8 cellular contexts compared by ENCODE assay signal in the genomic region with DNA sequence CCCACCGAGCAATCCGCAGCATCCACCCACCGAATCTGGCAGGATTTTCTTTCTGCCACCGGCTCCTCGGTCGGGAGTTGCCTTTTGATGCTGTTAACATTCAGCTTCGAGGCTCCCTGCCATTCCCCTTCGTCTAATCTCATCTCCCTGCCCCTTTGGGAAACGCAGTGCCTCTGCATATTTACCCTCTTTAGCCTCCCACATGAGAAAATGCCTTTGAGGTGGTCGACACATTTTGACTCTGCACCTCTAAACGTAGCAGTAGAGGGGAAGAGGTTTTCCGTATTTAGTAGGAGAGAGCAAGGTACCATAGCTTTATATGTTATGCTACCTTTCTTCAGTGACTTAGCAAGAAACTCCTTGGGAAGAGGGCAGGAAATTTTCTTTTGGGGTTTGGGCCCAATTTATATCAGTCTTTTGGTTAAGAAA. TPM values are rescaled to one million over a fixed set of nuclear protein-coding genes. Genes with fewer than 3 reads are reported as not detected.
DNase-seq lines count a peak whose midpoint lies in the region; ATAC-seq and TF ChIP-seq lines count a peak whose summit lies in the region.

No MANE protein-coding gene starts in this region.

- peaks cover 3% of the 10 kb centered on the region; the same call in 1 of the 2 replicates for H3K9me3 ChIP-seq in AG04450 (ENCODE audit: control insufficient read depth, insufficient read depth, low read length)
- H3K9me3 ChIP-seq in suprapubic skin = no peaks in the 10 kb centered on the region

- peak overlapping the region; percentile 95 for H3K4me3 Mint-ChIP-seq in activated naive CD8-positive, alpha-beta T cell treated with anti-CD3 and anti-CD28 coated beads, Interleukin-2, amount 10 ng/mL, durations not matched to agents 7 days and 5 days

- 0% methylated on average over 9 of the region's 12 CpGs for WGBS in suprapubic skin

- H3K27ac Mint-ChIP-seq in activated naive CD8-positive, alpha-beta T cell treated with anti-CD3 and anti-CD28 coated beads, Interleukin-2, amount 10 ng/mL, durations not matched to agents 7 days and 5 days = peak overlapping the region; percentile 92

- ATAC-seq in activated naive CD8-positive, alpha-beta T cell treated with anti-CD3 and anti-CD28 coated beads, Interleukin-2, amount 10 ng/mL, durations not matched to agents 7 days and 5 days (ENCODE audit: low read depth) = no peak
- ATAC-seq in HG02938 (IDR thresholded peaks at IDR 0.05; ENCODE audit: unreplicated experiment) = no peak
- ATAC-seq in HG02884 (IDR thresholded peaks at IDR 0.05; ENCODE audit: unreplicated experiment) = no peak

- H3K36me3 ChIP-seq in kidney epithelial cell (ENCODE audit: control insufficient read depth, insufficient read depth, low read length) (no peaks in the 10 kb centered on the region), suprapubic skin (no peaks in the 10 kb centered on the region)

- H3K4me1 Mint-ChIP-seq in activated naive CD8-positive, alpha-beta T cell treated with anti-CD3 and anti-CD28 coated beads, Interleukin-2, amount 10 ng/mL, durations not matched to agents 7 days and 5 days = peaks cover 33% of the 10 kb centered on the region

- POLR2A ChIA-PET in AG04450 (lab: Yijun Ruan, JAX) = no interaction called here
- POLR2A ChIA-PET in activated naive CD8-positive, alpha-beta T cell treated with anti-CD3 and anti-CD28 coated beads, Interleukin-2, amount 10 ng/mL, durations not matched to agents 7 days and 5 days (lab: Charles Lee) = interaction anchor here (1.0 kb wide), 1 partner anchor 17 kb away, joined by 3 read pairs; no protein-coding TSS in a partner anchor

- no peak for TF ChIP-seq EP300 in suprapubic skin (IDR thresholded peaks at IDR 0.05)

- CTCF ChIA-PET in AG04450 (lab: Charles Lee) = no interaction called here

- DNase-seq in AG04450 (ENCODE audit: low read depth, low spot score) = no peak
- DNase-seq in HT-29 (ENCODE audit: low spot score) = peak; percentile 17
- no peak for DNase-seq in activated naive CD8-positive, alpha-beta T cell treated with anti-CD3 and anti-CD28 coated beads, Interleukin-2, amount 10 ng/mL, durations not matched to agents 7 days and 5 days
- DNase-seq in kidney epithelial cell (ENCODE audit: low read depth) = no peak
- DNase-seq in suprapubic skin (ENCODE audit: low spot score in 2 of 2) = no peak
- no peak for DNase-seq in SW 1271 (lab: John Stamatoyannopoulos, UW)

- peaks cover 3% of the 10 kb centered on the region for H3K27me3 Mint-ChIP-seq in activated naive CD8-positive, alpha-beta T cell treated with anti-CD3 and anti-CD28 coated beads, Interleukin-2, amount 10 ng/mL, durations not matched to agents 7 days and 5 days

- H3K27me3 ChIP-seq in AG04450 (ENCODE audit: control insufficient read depth, insufficient read depth, low read length) (no peaks in the 10 kb centered on the region), kidney epithelial cell (ENCODE audit: control insufficient read depth, insufficient read depth, low read length) (no peaks in the 10 kb centered on the region), suprapubic skin (no peaks in the 10 kb centered on the region)

- TF ChIP-seq CTCF in AG04450 (IDR thresholded peaks at IDR 0.05; ENCODE audit: low read depth, low read length) (no peak), kidney epithelial cell (IDR thresholded peaks at IDR 0.05; ENCODE audit: insufficient read depth, low read length, poor library complexity, severe bottlenecking) (no peak), suprapubic skin (IDR thresholded peaks at IDR 0.05) (no peak)

- H3K4me3 ChIP-seq in AG04450 (ENCODE audit: low read depth, low read length) = peak overlapping the region; percentile 70
- peak overlapping the region; percentile 83 for H3K4me3 ChIP-seq in kidney epithelial cell (ENCODE audit: low read depth, low read length)
- H3K4me3 ChIP-seq in suprapubic skin = peak overlapping the region; percentile 63

- H3K27ac ChIP-seq in AG04450 (ENCODE audit: low read depth, low read length) (peak overlapping the region; percentile 78), suprapubic skin (peak overlapping the region; percentile 99)

- peaks cover 19% of the 10 kb centered on the region for H3K36me3 Mint-ChIP-seq in activated naive CD8-positive, alpha-beta T cell treated with anti-CD3 and anti-CD28 coated beads, Interleukin-2, amount 10 ng/mL, durations not matched to agents 7 days and 5 days

- peaks cover 56% of the 10 kb centered on the region for H3K4me1 ChIP-seq in suprapubic skin

- no peaks in the 10 kb centered on the region for H3K9me3 Mint-ChIP-seq in activated naive CD8-positive, alpha-beta T cell treated with anti-CD3 and anti-CD28 coated beads, Interleukin-2, amount 10 ng/mL, durations not matched to agents 7 days and 5 days

- no peak for TF ChIP-seq POLR2A in suprapubic skin (IDR thresholded peaks at IDR 0.05)

RNA-seq across cellular contexts. Expression of a gene that starts 1.2 kb away (rescaled TPM):
- polyA plus RNA-seq in AG04450 (2011; rRNA removed) = 91.7 and 111 TPM in 2 replicates
- 121 and 134 TPM in 2 replicates for polyA minus RNA-seq in AG04450 (2011; rRNA and poly(A)+ RNA removed)
- 31.6 TPM in 2 replicates for total RNA-seq in HT-29 (2014; rRNA removed; shearing (Covaris generic))
- 100 to 1,000 TPM; 151 to 171 TPM for total RNA-seq in activated naive CD8-positive, alpha-beta T cell treated with anti-CD3 and anti-CD28 coated beads, Interleukin-2, amount 10 ng/mL, durations not matched to agents 7 days and 5 days
- total RNA-seq in kidney epithelial cell = 54.7 and 55.9 TPM in 2 replicates
- 100 to 1,000 TPM in 3 of 4 donors, 10 to 100 TPM in 1; 97.4 to 283 (median 125) TPM for total RNA-seq in suprapubic skin
